In the genomic region with DNA sequence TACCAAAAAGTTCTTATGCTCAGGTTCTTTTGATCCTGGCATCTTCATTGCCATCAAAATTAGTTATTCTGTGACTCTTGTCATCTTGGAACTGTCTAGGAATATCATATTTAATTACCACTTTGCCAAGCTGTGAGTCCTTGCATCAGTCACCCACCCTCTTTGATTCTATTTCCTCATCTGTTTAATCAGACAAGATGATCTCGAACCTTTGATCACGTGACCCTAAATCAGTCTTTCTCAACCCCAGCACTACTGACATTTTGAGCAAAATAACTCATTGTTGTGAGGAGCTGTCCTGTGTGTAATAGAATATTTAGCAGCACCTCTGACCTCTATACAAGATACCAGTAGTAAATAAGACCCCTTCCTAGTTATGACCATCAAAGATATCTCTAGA, we compare ENCODE assay signal across 1 cellular context.
TF ChIP-seq lines count a peak whose summit lies in the region.

No MANE protein-coding gene starts in this region.

TF ChIP-seq in A549, 52 proteins besides CTCF, POLR2A, EP300 and RAD21 (continued from another document):
- TF ChIP-seq, protein P1, sequence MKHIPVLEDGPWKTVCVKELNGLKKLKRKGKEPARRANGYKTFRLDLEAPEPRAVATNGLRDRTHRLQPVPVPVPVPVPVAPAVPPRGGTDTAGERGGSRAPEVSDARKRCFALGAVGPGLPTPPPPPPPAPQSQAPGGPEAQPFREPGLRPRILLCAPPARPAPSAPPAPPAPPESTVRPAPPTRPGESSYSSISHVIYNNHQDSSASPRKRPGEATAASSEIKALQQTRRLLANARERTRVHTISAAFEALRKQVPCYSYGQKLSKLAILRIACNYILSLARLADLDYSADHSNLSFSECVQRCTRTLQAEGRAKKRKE (CRISPR knock-in tag; IDR thresholded peaks at IDR 0.05; ENCODE audit: low read depth), result no peak
- TF ChIP-seq, protein P2, sequence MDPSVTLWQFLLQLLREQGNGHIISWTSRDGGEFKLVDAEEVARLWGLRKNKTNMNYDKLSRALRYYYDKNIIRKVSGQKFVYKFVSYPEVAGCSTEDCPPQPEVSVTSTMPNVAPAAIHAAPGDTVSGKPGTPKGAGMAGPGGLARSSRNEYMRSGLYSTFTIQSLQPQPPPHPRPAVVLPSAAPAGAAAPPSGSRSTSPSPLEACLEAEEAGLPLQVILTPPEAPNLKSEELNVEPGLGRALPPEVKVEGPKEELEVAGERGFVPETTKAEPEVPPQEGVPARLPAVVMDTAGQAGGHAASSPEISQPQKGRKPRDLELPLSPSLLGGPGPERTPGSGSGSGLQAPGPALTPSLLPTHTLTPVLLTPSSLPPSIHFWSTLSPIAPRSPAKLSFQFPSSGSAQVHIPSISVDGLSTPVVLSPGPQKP (IDR thresholded peaks at IDR 0.05; ENCODE audit: low read depth, low read length), result no peak
